In genomic region chrX:48872017-48872416, GRCh38 we compare ENCODE assay signal across 3 cellular contexts. TPM values are rescaled to one million over a fixed set of nuclear protein-coding genes. Genes with fewer than 3 reads are reported as not detected.
"Had no signal": no experiment of that assay in that cellular context is flagged by ENCODE, and none has a peak within 500 bp of the region (broad histone marks: within the 10 kb centered on the region; RNA-seq: fewer than 3 reads in every experiment).

No MANE protein-coding gene starts in this region.

RNA-seq across cellular contexts. Expression of gene ERAS, which starts 45.7 kb away (rescaled TPM):
- total RNA-seq: LHCN-M2, M059J, MCF 10A had no signal
